8 cellular contexts compared by ENCODE assay signal in the genomic region with DNA sequence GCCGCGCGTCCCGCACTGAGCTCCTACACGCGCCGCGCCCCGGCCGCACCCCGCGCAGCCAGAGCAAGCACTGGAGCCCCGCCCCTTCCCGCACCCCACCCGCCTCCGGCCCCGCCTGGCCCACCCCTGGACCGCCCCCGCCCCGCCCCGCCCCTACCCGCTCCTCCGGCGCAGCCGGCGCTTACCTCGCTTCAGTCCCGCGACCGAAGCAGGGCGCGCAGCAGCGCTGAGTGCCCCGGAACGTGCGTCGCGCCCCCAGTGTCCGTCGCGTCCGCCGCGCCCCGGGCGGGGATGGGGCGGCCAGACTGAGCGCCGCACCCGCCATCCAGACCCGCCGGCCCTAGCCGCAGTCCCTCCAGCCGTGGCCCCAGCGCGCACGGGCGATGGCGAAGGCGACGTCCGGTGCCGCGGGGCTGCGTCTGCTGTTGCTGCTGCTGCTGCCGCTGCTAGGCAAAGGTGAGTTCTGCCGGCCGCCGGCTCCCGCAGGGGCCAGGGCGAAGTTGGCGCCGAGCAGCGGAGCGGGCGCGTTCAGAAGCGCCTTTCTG. TPM values are rescaled to one million over a fixed set of nuclear protein-coding genes. Genes with fewer than 3 reads are reported as not detected.
A peak's percentile ranks its signal among the peaks of the same experiment; 100 is the strongest.
DNase-seq lines count a peak whose midpoint lies in the region; ATAC-seq and TF ChIP-seq lines count a peak whose summit lies in the region.

TSS of gene RET (plus strand) at position 194 of the 545 bp plus-strand sequence. CDS start at position 384, 190 bp downstream.

- peaks cover 12% of the 10 kb centered on the region for H3K4me1 Mint-ChIP-seq in activated CD8-positive, alpha-beta T cell treated with anti-CD3 and anti-CD28 coated beads, Interleukin-2, amount 10 ng/mL, durations not matched to agents 7 days and 5 days (ENCODE audit: low read depth)
- H3K4me1 Mint-ChIP-seq in activated CD8-positive, alpha-beta T cell treated with anti-CD3 and anti-CD28 coated beads for 36 hours (ENCODE audit: low read depth) = peaks cover 4% of the 10 kb centered on the region
- peaks cover 14% of the 10 kb centered on the region for H3K4me1 Mint-ChIP-seq in WTC11

- no peak within 1 kb of the TSS for H3K27ac Mint-ChIP-seq in activated CD8-positive, alpha-beta T cell treated with anti-CD3 and anti-CD28 coated beads, Interleukin-2, amount 10 ng/mL, durations not matched to agents 7 days and 5 days
- no peak within 1 kb of the TSS for H3K27ac Mint-ChIP-seq in activated CD8-positive, alpha-beta T cell treated with anti-CD3 and anti-CD28 coated beads for 36 hours
- H3K27ac Mint-ChIP-seq in WTC11 = no peak within 1 kb of the TSS

- no peak for TF ChIP-seq POLR2A in prostate gland (IDR thresholded peaks at IDR 0.05)

- H3K9me3 ChIP-seq in prostate gland = no peaks in the 10 kb centered on the region

- no peak for TF ChIP-seq CTCF in activated CD8-positive, alpha-beta T cell treated with anti-CD3 and anti-CD28 coated beads for 36 hours (IDR thresholded peaks at IDR 0.05)
- no peak for TF ChIP-seq CTCF in WTC11 (IDR thresholded peaks at IDR 0.05)
- no peak for TF ChIP-seq CTCF in prostate gland (IDR thresholded peaks at IDR 0.05)

- peaks cover 7% of the 10 kb centered on the region for H3K27me3 ChIP-seq in prostate gland (replicated peaks; ENCODE audit: insufficient read depth)

- peak; percentile 59 for DNase-seq in activated CD8-positive, alpha-beta T cell treated with anti-CD3 and anti-CD28 coated beads, Interleukin-2, amount 10 ng/mL, durations not matched to agents 7 days and 5 days
- no peak for DNase-seq in activated CD8-positive, alpha-beta T cell treated with anti-CD3 and anti-CD28 coated beads for 36 hours
- DNase-seq in WTC11 (ENCODE audit: low spot score) (peak; percentile 67), head of caudate nucleus (peak in 24 of 42 donors; percentile 11 to 69 (median 33)), prostate gland (ENCODE audit: low spot score) (peak; percentile 36), SKM-1 treated with dmso at 0.1 percent for 144 hours (lab: John Stamatoyannopoulos, UW; ENCODE audit: unreplicated experiment) (no peak)

- no peaks in the 10 kb centered on the region for H3K36me3 ChIP-seq in prostate gland

- ATAC-seq in activated CD8-positive, alpha-beta T cell treated with anti-CD3 and anti-CD28 coated beads, Interleukin-2, amount 10 ng/mL, durations not matched to agents 7 days and 5 days = peak; percentile 75
- no peak for ATAC-seq in activated CD8-positive, alpha-beta T cell treated with anti-CD3 and anti-CD28 coated beads for 36 hours
- peak; percentile 50 for ATAC-seq in WTC11
- no peak for ATAC-seq in GM21576 (IDR thresholded peaks at IDR 0.05; ENCODE audit: unreplicated experiment)
- no peak for ATAC-seq in HG03280 (IDR thresholded peaks at IDR 0.05; ENCODE audit: unreplicated experiment)

- H3K27me3 Mint-ChIP-seq in activated CD8-positive, alpha-beta T cell treated with anti-CD3 and anti-CD28 coated beads, Interleukin-2, amount 10 ng/mL, durations not matched to agents 7 days and 5 days (ENCODE audit: low read depth) = peaks cover 32% of the 10 kb centered on the region
- H3K27me3 Mint-ChIP-seq in activated CD8-positive, alpha-beta T cell treated with anti-CD3 and anti-CD28 coated beads for 36 hours = peaks cover 30% of the 10 kb centered on the region
- peaks cover 35% of the 10 kb centered on the region for H3K27me3 Mint-ChIP-seq in WTC11 (ENCODE audit: low read depth)

- CTCF ChIA-PET in activated CD8-positive, alpha-beta T cell treated with anti-CD3 and anti-CD28 coated beads, Interleukin-2, amount 10 ng/mL, durations not matched to agents 7 days and 5 days (lab: Charles Lee) = no interaction called here
- CTCF ChIA-PET in activated CD8-positive, alpha-beta T cell treated with anti-CD3 and anti-CD28 coated beads for 36 hours (lab: Charles Lee) = no interaction called here
- CTCF ChIA-PET in WTC11 (lab: Charles Lee) = interaction anchor here (0.9 to 3.0 kb wide), 13 partner anchors 12 to 241 kb away, joined by 3 to 29 read pairs (median 4); no protein-coding TSS in a partner anchor

- POLR2A ChIA-PET in activated CD8-positive, alpha-beta T cell treated with anti-CD3 and anti-CD28 coated beads, Interleukin-2, amount 10 ng/mL, durations not matched to agents 7 days and 5 days (lab: Charles Lee) = no interaction called here
- POLR2A ChIA-PET in activated CD8-positive, alpha-beta T cell treated with anti-CD3 and anti-CD28 coated beads for 36 hours (lab: Charles Lee) = no interaction called here
- POLR2A ChIA-PET in WTC11 (lab: Charles Lee) = no interaction called here

- intact Hi-C loops in activated CD8-positive, alpha-beta T cell treated with anti-CD3 and anti-CD28 coated beads for 36 hours (cut with micrococcal nuclease) = no loop called here
- intact Hi-C loops in head of caudate nucleus (cut with DNase I) (no loop called here), prostate gland (cut with DNase I) (no loop called here)

- peak within 1 kb of the TSS; percentile 43 for H3K4me3 Mint-ChIP-seq in activated CD8-positive, alpha-beta T cell treated with anti-CD3 and anti-CD28 coated beads, Interleukin-2, amount 10 ng/mL, durations not matched to agents 7 days and 5 days
- H3K4me3 Mint-ChIP-seq in activated CD8-positive, alpha-beta T cell treated with anti-CD3 and anti-CD28 coated beads for 36 hours = no peak within 1 kb of the TSS
- H3K4me3 Mint-ChIP-seq in WTC11 = peak within 1 kb of the TSS; percentile 73

- no peaks in the 10 kb centered on the region for H3K9me3 Mint-ChIP-seq in activated CD8-positive, alpha-beta T cell treated with anti-CD3 and anti-CD28 coated beads, Interleukin-2, amount 10 ng/mL, durations not matched to agents 7 days and 5 days (ENCODE audit: insufficient read depth)
- no peaks in the 10 kb centered on the region for H3K9me3 Mint-ChIP-seq in activated CD8-positive, alpha-beta T cell treated with anti-CD3 and anti-CD28 coated beads for 36 hours
- no peaks in the 10 kb centered on the region for H3K9me3 Mint-ChIP-seq in WTC11

- no peaks in the 10 kb centered on the region for H3K4me1 ChIP-seq in prostate gland (replicated peaks)

- WGBS in prostate gland = under 1% methylated on average over 60 of the region's 78 CpGs

- H3K4me3 ChIP-seq in prostate gland = peak within 1 kb of the TSS; percentile 38 to 49

- H3K36me3 Mint-ChIP-seq in activated CD8-positive, alpha-beta T cell treated with anti-CD3 and anti-CD28 coated beads, Interleukin-2, amount 10 ng/mL, durations not matched to agents 7 days and 5 days (ENCODE audit: low read depth) = no peaks in the 10 kb centered on the region
- no peaks in the 10 kb centered on the region for H3K36me3 Mint-ChIP-seq in activated CD8-positive, alpha-beta T cell treated with anti-CD3 and anti-CD28 coated beads for 36 hours (ENCODE audit: low read depth)
- H3K36me3 Mint-ChIP-seq in WTC11 = no peaks in the 10 kb centered on the region

- no peak within 1 kb of the TSS for H3K27ac ChIP-seq in prostate gland

TF ChIP-seq in WTC11, 78 proteins besides CTCF, POLR2A, EP300 and RAD21 (continues in another document):
- TF ChIP-seq, protein P1, sequence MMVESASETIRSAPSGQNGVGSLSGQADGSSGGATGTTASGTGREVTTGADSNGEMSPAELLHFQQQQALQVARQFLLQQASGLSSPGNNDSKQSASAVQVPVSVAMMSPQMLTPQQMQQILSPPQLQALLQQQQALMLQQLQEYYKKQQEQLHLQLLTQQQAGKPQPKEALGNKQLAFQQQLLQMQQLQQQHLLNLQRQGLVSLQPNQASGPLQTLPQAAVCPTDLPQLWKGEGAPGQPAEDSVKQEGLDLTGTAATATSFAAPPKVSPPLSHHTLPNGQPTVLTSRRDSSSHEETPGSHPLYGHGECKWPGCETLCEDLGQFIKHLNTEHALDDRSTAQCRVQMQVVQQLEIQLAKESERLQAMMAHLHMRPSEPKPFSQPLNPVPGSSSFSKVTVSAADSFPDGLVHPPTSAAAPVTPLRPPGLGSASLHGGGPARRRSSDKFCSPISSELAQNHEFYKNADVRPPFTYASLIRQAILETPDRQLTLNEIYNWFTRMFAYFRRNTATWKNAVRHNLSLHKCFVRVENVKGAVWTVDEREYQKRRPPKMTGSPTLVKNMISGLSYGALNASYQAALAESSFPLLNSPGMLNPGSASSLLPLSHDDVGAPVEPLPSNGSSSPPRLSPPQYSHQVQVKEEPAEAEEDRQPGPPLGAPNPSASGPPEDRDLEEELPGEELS (CRISPR knock-in tag; IDR thresholded peaks at IDR 0.05) = peak; percentile 71; the same call in 1 of the 2 replicates
- TF ChIP-seq ESRRA (CRISPR knock-in tag; IDR thresholded peaks at IDR 0.05; ENCODE audit: borderline replicate concordance) (peak; percentile 68; the same call in 1 of the 2 replicates), FOXP1 (CRISPR knock-in tag; IDR thresholded peaks at IDR 0.05; ENCODE audit: borderline replicate concordance) (peak; percentile 52; the same call in 1 of the 2 replicates)
- TF ChIP-seq, protein P2, sequence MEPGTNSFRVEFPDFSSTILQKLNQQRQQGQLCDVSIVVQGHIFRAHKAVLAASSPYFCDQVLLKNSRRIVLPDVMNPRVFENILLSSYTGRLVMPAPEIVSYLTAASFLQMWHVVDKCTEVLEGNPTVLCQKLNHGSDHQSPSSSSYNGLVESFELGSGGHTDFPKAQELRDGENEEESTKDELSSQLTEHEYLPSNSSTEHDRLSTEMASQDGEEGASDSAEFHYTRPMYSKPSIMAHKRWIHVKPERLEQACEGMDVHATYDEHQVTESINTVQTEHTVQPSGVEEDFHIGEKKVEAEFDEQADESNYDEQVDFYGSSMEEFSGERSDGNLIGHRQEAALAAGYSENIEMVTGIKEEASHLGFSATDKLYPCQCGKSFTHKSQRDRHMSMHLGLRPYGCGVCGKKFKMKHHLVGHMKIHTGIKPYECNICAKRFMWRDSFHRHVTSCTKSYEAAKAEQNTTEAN (CRISPR knock-in tag; IDR thresholded peaks at IDR 0.05) = peak; percentile 60; the same call in 1 of the 2 replicates

RNA-seq across cellular contexts. Expression of gene RET, which starts in this region (rescaled TPM):
- under 1 TPM; 0.13 to 0.34 TPM for total RNA-seq in activated CD8-positive, alpha-beta T cell treated with anti-CD3 and anti-CD28 coated beads, Interleukin-2, amount 10 ng/mL, durations not matched to agents 7 days and 5 days
- under 1 TPM; 0.13 to 0.47 TPM for total RNA-seq in activated CD8-positive, alpha-beta T cell treated with anti-CD3 and anti-CD28 coated beads for 36 hours
- total RNA-seq in WTC11 (2021) (17.8 to 21.4 TPM (median 19.3 TPM) in 3 replicates), prostate gland (1 to 10 TPM; 3.6 to 8.7 TPM)

Comparison
In these comparisons a context has a peak if more than half of its experiments do, and no peak if none do; other contexts are left out.
1. Peak in DNase-seq and ATAC-seq in activated CD8-positive, alpha-beta T cell treated with anti-CD3 and anti-CD28 coated beads, Interleukin-2, amount 10 ng/mL, durations not matched to agents 7 days and 5 days; RNA of the gene not detected or under 1 TPM.
2. DNase-seq: peak in WTC11 (single experiment), head of caudate nucleus (24 of 42) and prostate gland (single experiment); none in activated CD8-positive, alpha-beta T cell treated with anti-CD3 and anti-CD28 coated beads for 36 hours (single experiment) and SKM-1 treated with dmso at 0.1 percent for 144 hours (single experiment).